In the genomic region with DNA sequence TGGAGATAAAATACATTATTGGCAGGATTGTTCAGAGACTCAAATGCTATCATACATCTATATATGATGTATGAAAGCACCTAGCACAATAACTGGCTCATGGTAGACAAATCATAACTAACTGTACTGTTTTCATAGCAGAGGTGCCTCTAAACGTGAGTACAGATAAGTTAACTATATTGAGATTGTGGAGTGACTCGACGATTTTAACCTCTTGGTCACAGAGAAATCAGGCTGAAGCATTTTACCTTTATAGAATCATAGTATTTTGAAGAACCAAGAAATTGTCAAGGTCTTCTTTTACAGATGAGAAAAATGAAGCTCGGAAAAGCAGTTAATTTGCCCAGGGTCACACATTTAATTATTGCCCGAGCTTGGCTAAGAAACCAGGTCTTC, we compare ENCODE assay signal across 7 cellular contexts. TPM values are rescaled to one million over a fixed set of nuclear protein-coding genes. Genes with fewer than 3 reads are reported as not detected.
A peak's percentile ranks its signal among the peaks of the same experiment; 100 is the strongest.
DNase-seq lines count a peak whose midpoint lies in the region; ATAC-seq and TF ChIP-seq lines count a peak whose summit lies in the region.

No MANE protein-coding gene starts in this region.

- peaks cover 3% of the 10 kb centered on the region; the same call in 1 of the 2 replicates for H3K4me1 ChIP-seq in HEK293 (ENCODE audit: control insufficient read depth, insufficient read depth, low read length)
- H3K4me1 ChIP-seq in fibroblast of lung (ENCODE audit: control insufficient read depth, extremely low read depth, insufficient read depth, low read length): peaks cover 2% of the 10 kb centered on the region
- H3K4me1 ChIP-seq in skeletal muscle tissue (ENCODE audit: control insufficient read depth in 3 of 3, insufficient read depth in 3 of 3, low read length in 3 of 3): peaks cover 0 to 4% (median 0%) of the 10 kb centered on the region in 3 donors

- H3K36me3 ChIP-seq in HEK293 (ENCODE audit: control insufficient read depth in 2 of 2, insufficient read depth in 1 of 2, low read length in 2 of 2): peaks cover 3 to 20% of the 10 kb centered on the region in 2 experiments; a peak in 2 of 3 replicates
- no peaks in the 10 kb centered on the region for H3K36me3 ChIP-seq in SU-DHL-6 (ENCODE audit: low read length)
- peaks cover 5% of the 10 kb centered on the region for H3K36me3 ChIP-seq in fibroblast of lung (ENCODE audit: control insufficient read depth, insufficient read depth, low read length)
- peaks cover 0 to 7% (median 0%) of the 10 kb centered on the region in 3 donors for H3K36me3 ChIP-seq in skeletal muscle tissue (ENCODE audit: control insufficient read depth in 3 of 3, insufficient read depth in 3 of 3, low read length in 3 of 3)

- H3K27me3 ChIP-seq in SU-DHL-6 (ENCODE audit: low read length) (no peaks in the 10 kb centered on the region), fibroblast of lung (ENCODE audit: control insufficient read depth, insufficient read depth, low read length) (no peaks in the 10 kb centered on the region), skeletal muscle tissue (ENCODE audit: control insufficient read depth in 3 of 3, insufficient read depth in 3 of 3, low read length in 3 of 3) (no peaks in the 10 kb centered on the region)

- H3K79me2 ChIP-seq in SU-DHL-6 (ENCODE audit: insufficient read depth, low read length) (peaks cover 6% of the 10 kb centered on the region; the same call in 1 of the 2 replicates), fibroblast of lung (ENCODE audit: control insufficient read depth, insufficient read depth, low read length) (peaks cover 10% of the 10 kb centered on the region)

- H3K9me3 ChIP-seq in HEK293 (ENCODE audit: control insufficient read depth, insufficient read depth, low read depth, low read length): no peaks in the 10 kb centered on the region
- H3K9me3 ChIP-seq in SU-DHL-6 (ENCODE audit: insufficient read depth, low read length): no peaks in the 10 kb centered on the region
- no peaks in the 10 kb centered on the region for H3K9me3 ChIP-seq in fibroblast of lung (ENCODE audit: control insufficient read depth, insufficient read depth, low read depth, low read length)
- no peaks in the 10 kb centered on the region for H3K9me3 ChIP-seq in skeletal muscle tissue (ENCODE audit: control insufficient read depth in 3 of 3, low read length in 3 of 3)

- TF ChIP-seq CTCF in HEK293 (tag by site-specific recombination; IDR thresholded peaks at IDR 0.05) (no peak), SU-DHL-6 (IDR thresholded peaks at IDR 0.05; ENCODE audit: insufficient read depth, low read length, poor library complexity, severe bottlenecking) (no peak), fibroblast of lung (conservative IDR thresholded peaks at IDR 0.05 in 1 of 2, IDR thresholded peaks at IDR 0.05 in 1 of 2; ENCODE audit: low read depth in 1 of 2, low read length in 2 of 2) (no peak)

- peak overlapping the region; percentile 90 for H2AFZ ChIP-seq in SU-DHL-6 (ENCODE audit: low read depth, low read length, severe bottlenecking)
- peak overlapping the region; percentile 67 for H2AFZ ChIP-seq in fibroblast of lung (ENCODE audit: low read length)

- H3F3A ChIP-seq in SU-DHL-6 (ENCODE audit: insufficient read depth): peaks cover 21% of the 10 kb centered on the region

- H3K27ac ChIP-seq in HEK293 (ENCODE audit: extremely low read depth, low read depth, low read length): no peak overlapping the region
- H3K27ac ChIP-seq in SU-DHL-6 (ENCODE audit: low read depth, low read length): peak overlapping the region; percentile 33
- H3K27ac ChIP-seq in fibroblast of lung (ENCODE audit: insufficient read depth, low read length): no peak overlapping the region
- H3K27ac ChIP-seq in skeletal muscle tissue (ENCODE audit: low read depth, low read length): peak overlapping the region; percentile 88

- H3K9ac ChIP-seq in SU-DHL-6 (ENCODE audit: low read length) (peak overlapping the region; percentile 83), fibroblast of lung (ENCODE audit: insufficient read depth, low read length) (no peak overlapping the region), skeletal muscle tissue (ENCODE audit: low read depth in 1 of 3, low read length in 3 of 3) (peak overlapping the region; percentile 52 to 95 (median 89))

- no peak for ATAC-seq in HG02840 (IDR thresholded peaks at IDR 0.05; ENCODE audit: low FRiP score, unreplicated experiment)
- no peak for ATAC-seq in HG02588 (IDR thresholded peaks at IDR 0.05; ENCODE audit: unreplicated experiment)

- no peak overlapping the region for H3K4me3 ChIP-seq in HEK293 (ENCODE audit: low read depth, low read length)
- no peak overlapping the region for H3K4me3 ChIP-seq in SU-DHL-6 (ENCODE audit: insufficient read depth, low read length, poor library complexity, severe bottlenecking)
- H3K4me3 ChIP-seq in fibroblast of lung (replicated peaks in 1 of 4; ENCODE audit: control extremely low read depth in 1 of 4, insufficient read depth in 1 of 4, low read depth in 3 of 4, low read length in 4 of 4): peak overlapping the region in 2 of 4 experiments; percentile 63 to 78
- H3K4me3 ChIP-seq in skeletal muscle tissue (ENCODE audit: low read length in 3 of 3): peak overlapping the region; percentile 63 to 83 (median 82)

- CTCF ChIA-PET in HEK293 (lab: Yijun Ruan, JAX): interaction anchor here (0.6 to 2.1 kb wide), 5 partner anchors 11 to 63 kb away, joined by 3 to 8 read pairs (median 3); no protein-coding TSS in a partner anchor

- DNase-seq in fibroblast of lung (ENCODE audit: low read depth in 2 of 2) (no peak), HuH-7.5 (ENCODE audit: low spot score) (no peak)

- peak overlapping the region; percentile 91 for H3K4me2 ChIP-seq in SU-DHL-6 (ENCODE audit: low read depth, low read length, poor library complexity, severe bottlenecking)
- peak overlapping the region; percentile 34 for H3K4me2 ChIP-seq in fibroblast of lung (ENCODE audit: extremely low read depth, insufficient read depth, low read length)

- H3K9me2 ChIP-seq in SU-DHL-6 (replicated peaks; ENCODE audit: insufficient read depth, low read length): no peaks in the 10 kb centered on the region

- no peaks in the 10 kb centered on the region for H4K20me1 ChIP-seq in SU-DHL-6 (ENCODE audit: low read depth, low read length)
- no peaks in the 10 kb centered on the region for H4K20me1 ChIP-seq in fibroblast of lung (ENCODE audit: control insufficient read depth, extremely low read depth, insufficient read depth, low read length)

- POLR2A ChIA-PET in HEK293 (lab: Yijun Ruan, JAX): interaction anchor here (0.6 to 2.0 kb wide), 4 partner anchors 9 to 27 kb away, joined by 3 to 8 read pairs (median 5); no protein-coding TSS in a partner anchor

TF ChIP-seq in HEK293, 187 proteins besides CTCF, POLR2A, EP300 and RAD21:
- TF ChIP-seq, protein P1, sequence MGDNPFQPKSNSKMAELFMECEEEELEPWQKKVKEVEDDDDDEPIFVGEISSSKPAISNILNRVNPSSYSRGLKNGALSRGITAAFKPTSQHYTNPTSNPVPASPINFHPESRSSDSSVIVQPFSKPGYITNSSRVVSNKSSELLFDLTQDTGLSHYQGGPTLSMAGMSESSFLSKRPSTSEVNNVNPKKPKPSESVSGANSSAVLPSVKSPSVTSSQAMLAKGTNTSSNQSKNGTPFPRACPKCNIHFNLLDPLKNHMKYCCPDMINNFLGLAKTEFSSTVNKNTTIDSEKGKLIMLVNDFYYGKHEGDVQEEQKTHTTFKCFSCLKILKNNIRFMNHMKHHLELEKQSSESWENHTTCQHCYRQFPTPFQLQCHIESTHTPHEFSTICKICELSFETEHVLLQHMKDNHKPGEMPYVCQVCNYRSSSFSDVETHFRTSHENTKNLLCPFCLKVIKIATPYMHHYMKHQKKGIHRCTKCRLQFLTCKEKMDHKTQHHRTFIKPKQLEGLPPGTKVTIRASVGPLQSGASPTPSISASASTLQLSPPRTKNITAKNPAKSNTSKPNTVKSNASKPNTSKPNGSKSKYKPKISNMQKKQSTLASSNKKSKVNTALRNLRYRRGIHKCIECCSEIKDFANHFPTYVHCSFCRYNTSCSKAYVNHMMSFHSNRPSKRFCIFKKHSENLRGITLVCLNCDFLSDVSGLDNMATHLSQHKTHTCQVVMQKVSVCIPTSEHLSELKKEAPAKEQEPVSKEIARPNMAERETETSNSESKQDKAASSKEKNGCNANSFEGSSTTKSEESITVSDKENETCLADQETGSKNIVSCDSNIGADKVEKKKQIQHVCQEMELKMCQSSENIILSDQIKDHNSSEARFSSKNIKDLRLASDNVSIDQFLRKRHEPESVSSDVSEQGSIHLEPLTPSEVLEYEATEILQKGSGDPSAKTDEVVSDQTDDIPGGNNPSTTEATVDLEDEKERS (tag by site-specific recombination; IDR thresholded peaks at IDR 0.05): no peak
- 0 out of 2 replicates have a peak, but pooled peaks have one; percentile 2 for TF ChIP-seq ZNF335 (tag by site-specific recombination; conservative IDR thresholded peaks at IDR 0.05)

RNA-seq across cellular contexts. Expression of a gene that starts 0.7 kb away (rescaled TPM):
- total RNA-seq in fibroblast of lung (42.1 and 48.2 TPM in 2 replicates), skeletal muscle tissue (44.9 TPM)
- polyA plus RNA-seq in fibroblast of lung: 51.1 and 51.5 TPM in 2 replicates
- polyA plus RNA-seq in fibroblast of lung (2012): 43.3 and 48.7 TPM in 2 replicates
- 3.3 and 7.1 TPM in 2 replicates for polyA minus RNA-seq in fibroblast of lung (ENCODE audit: low replicate concordance)

RNA-seq across cellular contexts. Expression of a gene that starts 28.3 kb away (rescaled TPM):
- total RNA-seq in fibroblast of lung (47.3 and 60.1 TPM in 2 replicates), skeletal muscle tissue (75.7 TPM)
- polyA plus RNA-seq in fibroblast of lung: 212 and 215 TPM in 2 replicates
- 147 and 171 TPM in 2 replicates for polyA plus RNA-seq in fibroblast of lung (2012)
- 44.0 and 46.7 TPM in 2 replicates for polyA minus RNA-seq in fibroblast of lung (ENCODE audit: low replicate concordance)

Comparison
In these comparisons a context has a peak if more than half of its experiments do, and no peak if none do; other contexts are left out.
1. H3K27ac ChIP-seq: peak in SU-DHL-6 (single experiment) and skeletal muscle tissue (single experiment); none in HEK293 (single experiment) and fibroblast of lung (single experiment).
2. H3K4me3 ChIP-seq: peak in skeletal muscle tissue (3 of 3); none in HEK293 (single experiment) and SU-DHL-6 (single experiment).